8 cellular contexts compared by ENCODE assay signal in genomic region chrX:65581661-65582339, GRCh38. TPM values are rescaled to one million over a fixed set of nuclear protein-coding genes. Genes with fewer than 3 reads are reported as not detected.
DNase-seq lines count a peak whose midpoint lies in the region; ATAC-seq and TF ChIP-seq lines count a peak whose summit lies in the region.

No MANE protein-coding gene starts in this region.

- H3K9me3 ChIP-seq in DOHH2 (ENCODE audit: control insufficient read depth, insufficient read depth, low read length): no peaks in the 10 kb centered on the region
- H3K9me3 ChIP-seq in neuronal stem cell (replicated peaks in 1 of 2; ENCODE audit: control insufficient read depth in 2 of 2, insufficient read depth in 1 of 2, low read depth in 1 of 2, low read length in 2 of 2): no peaks in the 10 kb centered on the region

- H2BK120ac ChIP-seq in neuronal stem cell (ENCODE audit: low read depth, low read length): no peak overlapping the region

- no peak overlapping the region for H2BK5ac ChIP-seq in neuronal stem cell (ENCODE audit: low read length)

- no CpG with 5 or more reads among the region's 12 CpGs for WGBS in neuronal stem cell (ENCODE audit: extremely low coverage in 2 of 2, insufficient read length in 2 of 2, insufficient replicate concordance in 1 of 2), 2 donors

- no peaks in the 10 kb centered on the region for H4K20me1 ChIP-seq in DOHH2 (ENCODE audit: control insufficient read depth, insufficient read depth, low read depth, low read length)

- no peak overlapping the region for H3K23ac ChIP-seq in neuronal stem cell (ENCODE audit: low read depth, low read length, poor library complexity)

- no peaks in the 10 kb centered on the region for H3K27me3 ChIP-seq in DOHH2 (ENCODE audit: control insufficient read depth, low read length)
- peaks cover 0 to 9% (median 0%) of the 10 kb centered on the region in 3 experiments for H3K27me3 ChIP-seq in neuronal stem cell (ENCODE audit: control insufficient read depth in 3 of 3, insufficient read depth in 3 of 3, low read depth in 1 of 3, low read length in 3 of 3)

- no peak overlapping the region for H2BK12ac ChIP-seq in neuronal stem cell (ENCODE audit: low read length)

- no peaks in the 10 kb centered on the region for H3F3A ChIP-seq in DOHH2 (ENCODE audit: control insufficient read depth, insufficient read depth)

- no peak overlapping the region for H3K9ac ChIP-seq in neuronal stem cell (ENCODE audit: low read depth, low read length, poor library complexity)

- no peak overlapping the region for H3K4ac ChIP-seq in neuronal stem cell (ENCODE audit: low read length)

- no peak overlapping the region for H2AK5ac ChIP-seq in neuronal stem cell (ENCODE audit: low read depth, low read length)

- H3K4me2 ChIP-seq in DOHH2 (ENCODE audit: low read length) (no peak overlapping the region), neuronal stem cell (ENCODE audit: insufficient read depth, low read length, poor library complexity, severe bottlenecking) (no peak overlapping the region)

- H2BK15ac ChIP-seq in neuronal stem cell (ENCODE audit: low read length): no peak overlapping the region

- H4K91ac ChIP-seq in neuronal stem cell (ENCODE audit: low read depth, low read length, poor library complexity): no peak overlapping the region

- H3K4me3 ChIP-seq in DOHH2 (ENCODE audit: low read length): no peak overlapping the region
- no peak overlapping the region for H3K4me3 ChIP-seq in fibroblast of pulmonary artery (replicated peaks; ENCODE audit: low read depth, low read length)
- H3K4me3 ChIP-seq in neuronal stem cell (ENCODE audit: low read length in 2 of 2): no peak overlapping the region

- no peak overlapping the region for H3K18ac ChIP-seq in neuronal stem cell (ENCODE audit: low read length)

- peak overlapping the region; percentile 81 for H2AFZ ChIP-seq in neuronal stem cell (ENCODE audit: low read length)

- H3K14ac ChIP-seq in neuronal stem cell (ENCODE audit: low read length): no peak overlapping the region

- no peaks in the 10 kb centered on the region for H3K79me1 ChIP-seq in neuronal stem cell (ENCODE audit: low read depth, low read length)

- no peak overlapping the region for H4K8ac ChIP-seq in neuronal stem cell (ENCODE audit: low read depth, low read length)

- H3K9me2 ChIP-seq in DOHH2 (replicated peaks; ENCODE audit: control insufficient read depth, low read length): no peaks in the 10 kb centered on the region

- DNase-seq in HPDE6-E6E7 (ENCODE audit: extremely low spot score) (peak; percentile 43), OCI-M1 (lab: John Stamatoyannopoulos, UW) (peak; percentile 86), fibroblast of pulmonary artery (ENCODE audit: low read depth) (peak; percentile 76), neuronal stem cell (ENCODE audit: low spot score) (peak; percentile 36)
- DNase-seq in activated T-cell treated with anti-CD3 and anti-CD28 coated beads, Interleukin-2, amount 50 U/mL, for 48 hours: peak; percentile 72
- no peak for DNase-seq in NK-92 treated with Interleukin-12 subunit alpha and Interleukin-12 subunit beta, amount 100 ng/mL, for 24 hours (lab: John Stamatoyannopoulos, UW)

- H3K4me1 ChIP-seq in DOHH2 (ENCODE audit: control insufficient read depth, low read length): no peaks in the 10 kb centered on the region
- peaks cover 0 to 2% of the 10 kb centered on the region in 2 donors for H3K4me1 ChIP-seq in neuronal stem cell (ENCODE audit: control insufficient read depth in 2 of 2, insufficient read depth in 1 of 2, low read depth in 1 of 2, low read length in 2 of 2)

- H3K79me2 ChIP-seq in DOHH2 (ENCODE audit: control insufficient read depth, low read length): no peaks in the 10 kb centered on the region

- H3K36me3 ChIP-seq in DOHH2 (ENCODE audit: control insufficient read depth, low read length) (no peaks in the 10 kb centered on the region), neuronal stem cell (replicated peaks in 1 of 2; ENCODE audit: control insufficient read depth in 2 of 2, insufficient read depth in 2 of 2, low read length in 2 of 2) (no peaks in the 10 kb centered on the region)

- TF ChIP-seq CTCF in DOHH2 (IDR thresholded peaks at IDR 0.05; ENCODE audit: low read depth, low read length, poor library complexity, severe bottlenecking): peak; percentile 72
- peak; percentile 64 for TF ChIP-seq CTCF in fibroblast of pulmonary artery (IDR thresholded peaks at IDR 0.05; ENCODE audit: low read length, missing control alignments)

- ATAC-seq in GM21390 (IDR thresholded peaks at IDR 0.05; ENCODE audit: unreplicated experiment): peak; percentile 85

- no peak overlapping the region for H3K27ac ChIP-seq in DOHH2 (ENCODE audit: low read depth, low read length)
- H3K27ac ChIP-seq in neuronal stem cell (replicated peaks; ENCODE audit: low read length): no peak overlapping the region

RNA-seq across cellular contexts. Expression of gene LAS1L, which starts 47.2 kb away (rescaled TPM):
- 28.4 TPM for polyA plus RNA-seq in neuronal stem cell (2013, experiment 1 of 2)
- 26.8 TPM for polyA plus RNA-seq in neuronal stem cell (2013, experiment 2 of 2)
